ENCODE assay signal across 9 cellular contexts in the genomic region with DNA sequence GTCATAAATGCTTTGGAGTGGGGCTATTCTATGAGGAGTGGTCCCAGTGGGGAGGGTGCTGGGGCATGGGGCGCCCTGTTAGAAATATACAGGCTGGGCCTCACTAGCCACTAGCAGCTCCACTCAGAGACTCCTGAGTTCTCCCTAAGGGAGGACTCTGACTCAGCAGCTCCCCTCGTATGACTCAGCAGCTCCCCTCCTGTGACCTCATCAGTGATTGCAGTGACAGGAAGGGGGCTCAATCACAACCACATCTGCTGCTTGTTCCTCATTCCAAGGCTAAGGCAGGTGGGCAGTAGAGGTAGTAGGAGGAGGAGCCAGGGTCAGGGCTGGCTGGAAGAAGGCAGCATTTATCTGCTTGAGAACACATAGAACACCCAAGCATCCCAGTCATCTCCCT. TPM values are rescaled to one million over a fixed set of nuclear protein-coding genes. Genes with fewer than 3 reads are reported as not detected.
DNase-seq lines count a peak whose midpoint lies in the region; ATAC-seq and TF ChIP-seq lines count a peak whose summit lies in the region.
"Had no signal": no experiment of that assay in that cellular context is flagged by ENCODE, and none has a peak within 500 bp of the region (broad histone marks: within the 10 kb centered on the region; RNA-seq: fewer than 3 reads in every experiment).

No MANE protein-coding gene starts in this region.

- no peak overlapping the region for H3K4me3 Mint-ChIP-seq in CD4-positive, alpha-beta T cell
- no peak overlapping the region for H3K4me3 Mint-ChIP-seq in activated naive CD8-positive, alpha-beta T cell treated with anti-CD3 and anti-CD28 coated beads, Interleukin-2, amount 50 U/mL, for 24 hours
- H3K4me3 Mint-ChIP-seq in natural killer cell treated with Interleukin-12 subunit alpha and Interleukin-12 subunit beta and Interleukin-15 and Interleukin-18, amount 100 ng/mL, for 72 hours = peak overlapping the region; percentile 65
- H3K4me3 Mint-ChIP-seq in endothelial cell (ENCODE audit: unreplicated experiment) = no peak overlapping the region

- H3K36me3 Mint-ChIP-seq in CD4-positive, alpha-beta T cell (ENCODE audit: low read depth) = peaks cover 97% of the 10 kb centered on the region
- H3K36me3 Mint-ChIP-seq in activated naive CD8-positive, alpha-beta T cell treated with anti-CD3 and anti-CD28 coated beads, Interleukin-2, amount 50 U/mL, for 24 hours (ENCODE audit: low read depth) = peaks cover 48% of the 10 kb centered on the region
- H3K36me3 Mint-ChIP-seq in natural killer cell treated with Interleukin-12 subunit alpha and Interleukin-12 subunit beta and Interleukin-15 and Interleukin-18, amount 100 ng/mL, for 72 hours = peaks cover 24% of the 10 kb centered on the region
- peaks cover 64% of the 10 kb centered on the region for H3K36me3 Mint-ChIP-seq in endothelial cell (ENCODE audit: low read depth, unreplicated experiment)

- no peaks in the 10 kb centered on the region for H3K27me3 Mint-ChIP-seq in CD4-positive, alpha-beta T cell
- H3K27me3 Mint-ChIP-seq in activated naive CD8-positive, alpha-beta T cell treated with anti-CD3 and anti-CD28 coated beads, Interleukin-2, amount 50 U/mL, for 24 hours = no peaks in the 10 kb centered on the region
- H3K27me3 Mint-ChIP-seq in natural killer cell treated with Interleukin-12 subunit alpha and Interleukin-12 subunit beta and Interleukin-15 and Interleukin-18, amount 100 ng/mL, for 72 hours = no peaks in the 10 kb centered on the region
- H3K27me3 Mint-ChIP-seq in endothelial cell (ENCODE audit: unreplicated experiment) = peaks cover 2% of the 10 kb centered on the region

- no peak overlapping the region for H3K27ac ChIP-seq in CD4-positive, alpha-beta T cell (ENCODE audit: low read depth, low read length)
- H3K27ac ChIP-seq: epithelial cell of prostate had no signal

- no peaks in the 10 kb centered on the region for H3K4me1 Mint-ChIP-seq in CD4-positive, alpha-beta T cell (ENCODE audit: low read depth)
- peaks cover 17% of the 10 kb centered on the region for H3K4me1 Mint-ChIP-seq in activated naive CD8-positive, alpha-beta T cell treated with anti-CD3 and anti-CD28 coated beads, Interleukin-2, amount 50 U/mL, for 24 hours
- H3K4me1 Mint-ChIP-seq in natural killer cell treated with Interleukin-12 subunit alpha and Interleukin-12 subunit beta and Interleukin-15 and Interleukin-18, amount 100 ng/mL, for 72 hours (ENCODE audit: low read depth in 2 of 2) = peaks cover 24 to 25% of the 10 kb centered on the region in 2 donors
- H3K4me1 Mint-ChIP-seq in endothelial cell (ENCODE audit: unreplicated experiment) = peaks cover 4% of the 10 kb centered on the region

- no peak for ATAC-seq in CD4-positive, alpha-beta T cell (ENCODE audit: poor library complexity)
- ATAC-seq in GM21786 (IDR thresholded peaks at IDR 0.05; ENCODE audit: unreplicated experiment) = peak; percentile 58
- peak; percentile 74 for ATAC-seq in activated naive CD8-positive, alpha-beta T cell treated with anti-CD3 and anti-CD28 coated beads, Interleukin-2, amount 50 U/mL, for 24 hours
- peak; percentile 89 to 95 for ATAC-seq in natural killer cell treated with Interleukin-12 subunit alpha and Interleukin-12 subunit beta and Interleukin-15 and Interleukin-18, amount 100 ng/mL, for 72 hours
- no peak for ATAC-seq in GM18519 (IDR thresholded peaks at IDR 0.05; ENCODE audit: low FRiP score, unreplicated experiment)

- no peaks in the 10 kb centered on the region for H3K9me3 Mint-ChIP-seq in CD4-positive, alpha-beta T cell
- H3K9me3 Mint-ChIP-seq in activated naive CD8-positive, alpha-beta T cell treated with anti-CD3 and anti-CD28 coated beads, Interleukin-2, amount 50 U/mL, for 24 hours = no peaks in the 10 kb centered on the region
- H3K9me3 Mint-ChIP-seq in natural killer cell treated with Interleukin-12 subunit alpha and Interleukin-12 subunit beta and Interleukin-15 and Interleukin-18, amount 100 ng/mL, for 72 hours = no peaks in the 10 kb centered on the region
- no peaks in the 10 kb centered on the region for H3K9me3 Mint-ChIP-seq in endothelial cell (ENCODE audit: unreplicated experiment)

- H3K27me3 ChIP-seq in CD4-positive, alpha-beta T cell (ENCODE audit: control insufficient read depth, insufficient read depth, low read length) = no peaks in the 10 kb centered on the region

- DNase-seq in CD4-positive, alpha-beta T cell = no peak
- DNase-seq in NCI-H460 (ENCODE audit: extremely low read depth, low read depth) = peak; percentile 50
- DNase-seq in activated naive CD8-positive, alpha-beta T cell treated with anti-CD3 and anti-CD28 coated beads, Interleukin-2, amount 50 U/mL, for 24 hours = peak; percentile 25
- no peak for DNase-seq in natural killer cell treated with Interleukin-12 subunit alpha and Interleukin-12 subunit beta and Interleukin-15 and Interleukin-18, amount 100 ng/mL, for 72 hours (ENCODE audit: low spot score)
- no peak for DNase-seq in endothelial cell (ENCODE audit: low spot score)
- no peak for DNase-seq in COLO668 (lab: John Stamatoyannopoulos, UW; ENCODE audit: unreplicated experiment)

- no peaks in the 10 kb centered on the region for H3K9me3 ChIP-seq in CD4-positive, alpha-beta T cell (ENCODE audit: control insufficient read depth, low read length)

- no peak for TF ChIP-seq CTCF in CD4-positive, alpha-beta T cell (IDR thresholded peaks at IDR 0.05)
- no peak for TF ChIP-seq CTCF in endothelial cell (IDR thresholded peaks at IDR 0.05; ENCODE audit: unreplicated experiment)

- CTCF ChIA-PET in CD4-positive, alpha-beta T cell (lab: Charles Lee) = interaction anchor here (0.9 to 1.7 kb wide), 2 partner anchors 19 to 26 kb away, joined by 3 to 4 read pairs; no protein-coding TSS in a partner anchor

- intact Hi-C loops in CD4-positive, alpha-beta T cell (cut with DNase I, micrococcal nuclease) = no loop called here

- POLR2A ChIA-PET in CD4-positive, alpha-beta T cell (lab: Charles Lee) = interaction anchor here (2.3 kb wide), 1 partner anchor 19 kb away, joined by 8 read pairs; no protein-coding TSS in a partner anchor

- peak overlapping the region; percentile 55 for H3K27ac Mint-ChIP-seq in CD4-positive, alpha-beta T cell
- H3K27ac Mint-ChIP-seq in activated naive CD8-positive, alpha-beta T cell treated with anti-CD3 and anti-CD28 coated beads, Interleukin-2, amount 50 U/mL, for 24 hours = peak overlapping the region; percentile 47
- peak overlapping the region; percentile 74 to 82 for H3K27ac Mint-ChIP-seq in natural killer cell treated with Interleukin-12 subunit alpha and Interleukin-12 subunit beta and Interleukin-15 and Interleukin-18, amount 100 ng/mL, for 72 hours
- H3K27ac Mint-ChIP-seq in endothelial cell (ENCODE audit: unreplicated experiment) = no peak overlapping the region

RNA-seq across cellular contexts. Expression of a gene that starts 28.0 kb away (rescaled TPM):
- 10 to 100 TPM; 19.7 to 20.0 TPM for total RNA-seq in CD4-positive, alpha-beta T cell
- 0.22 and 0.43 TPM in 2 replicates for total RNA-seq in NCI-H460 (2014; rRNA removed; shearing (Covaris generic))
- polyA plus RNA-seq in NCI-H460 (2014; cell fraction: nucleus; rRNA removed) = 0.79 and 0.90 TPM in 2 replicates
- total RNA-seq in natural killer cell treated with Interleukin-12 subunit alpha and Interleukin-12 subunit beta and Interleukin-15 and Interleukin-18, amount 100 ng/mL, for 72 hours = 10 to 100 TPM; 12.5 to 31.7 TPM
- total RNA-seq in endothelial cell (ENCODE audit: unreplicated experiment) = 229 TPM

Comparison
In these comparisons a context has a peak if more than half of its experiments do, and no peak if none do; other contexts are left out.
1. ATAC-seq: peak in GM21786 (single experiment), activated naive CD8-positive, alpha-beta T cell treated with anti-CD3 and anti-CD28 coated beads, Interleukin-2, amount 50 U/mL, for 24 hours (single experiment) and natural killer cell treated with Interleukin-12 subunit alpha and Interleukin-12 subunit beta and Interleukin-15 and Interleukin-18, amount 100 ng/mL, for 72 hours (2 of 2); none in CD4-positive, alpha-beta T cell (single experiment) and GM18519 (single experiment).
2. DNase-seq: peak in NCI-H460 (single experiment) and activated naive CD8-positive, alpha-beta T cell treated with anti-CD3 and anti-CD28 coated beads, Interleukin-2, amount 50 U/mL, for 24 hours (single experiment); none in CD4-positive, alpha-beta T cell (0 of 10), natural killer cell treated with Interleukin-12 subunit alpha and Interleukin-12 subunit beta and Interleukin-15 and Interleukin-18, amount 100 ng/mL, for 72 hours (single experiment), endothelial cell (single experiment) and COLO668 (single experiment).